Comparison of ENCODE assay signal across 9 cellular contexts in genomic region chr11:64233913-64234839, GRCh38. TPM values are rescaled to one million over a fixed set of nuclear protein-coding genes. Genes with fewer than 3 reads are reported as not detected.
DNase-seq lines count a peak whose midpoint lies in the region; ATAC-seq, FAIRE-seq and TF ChIP-seq lines count a peak whose summit lies in the region.
"Had no signal": no experiment of that assay in that cellular context is flagged by ENCODE, and none has a peak within 500 bp of the region (broad histone marks: within the 10 kb centered on the region; RNA-seq: fewer than 3 reads in every experiment).

A gene with protein sequence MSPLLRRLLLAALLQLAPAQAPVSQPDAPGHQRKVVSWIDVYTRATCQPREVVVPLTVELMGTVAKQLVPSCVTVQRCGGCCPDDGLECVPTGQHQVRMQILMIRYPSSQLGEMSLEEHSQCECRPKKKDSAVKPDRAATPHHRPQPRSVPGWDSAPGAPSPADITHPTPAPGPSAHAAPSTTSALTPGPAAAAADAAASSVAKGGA (plus strand): TSS chr11:64234584. CDS start chr11:64234834, 250 bp downstream.

- DNase-seq in EL, result peak; percentile 70
- peak; percentile 69 for DNase-seq in PC-3
- peak; percentile 91 for DNase-seq in activated effector memory CD4-positive, alpha-beta T cell treated with anti-CD3 and anti-CD28 coated beads, Interleukin-2, amount 50 U/mL, for 16 hours
- peak; percentile 57 to 82 for DNase-seq in foreskin fibroblast
- DNase-seq in nephron progenitor cell, result peak; percentile 74
- DNase-seq in transverse colon, result peak; percentile 86
- DNase-seq in RCC 7860 (ENCODE audit: low spot score), result no peak

- CTCF ChIA-PET in PC-3 (lab: Charles Lee), result no interaction called here

- H3K36me3 Mint-ChIP-seq in nephron progenitor cell (ENCODE audit: low read depth), result peaks cover 8% of the 10 kb centered on the region

- no peak for FAIRE-seq in RCC 7860 (lab: Jason Lieb, UNC)
- FAIRE-seq: colon had no signal

- 9% methylated on average over 21 of the region's 107 CpGs; no CpG with 5 or more reads in 1 of the 2 donors for WGBS in transverse colon (ENCODE audit: low coverage in 1 of 2), 2 donors

- BruUV-seq in PC-3 (replicated peaks; lab: Mats Ljungman, UMichigan), result TSS peak; percentile 39

- no peaks in the 10 kb centered on the region; the same call in 1 of the 2 replicates for H3K36me3 ChIP-seq in PC-3 (ENCODE audit: low read depth, low read length)
- H3K36me3 ChIP-seq in transverse colon, result no peaks in the 10 kb centered on the region

- intact Hi-C loops in PC-3 (cut with micrococcal nuclease), result loop anchor here (5.0 kb wide), 1 partner anchor 47 kb away; the partner anchor contains the start of gene STIP1
- intact Hi-C loops in transverse colon (cut with DNase I; ENCODE audit: low total_unique reads), result no loop called here

- H3K4me3 ChIP-seq in PC-3 (ENCODE audit: low read length) (peak within 1 kb of the TSS; percentile 82), foreskin fibroblast (ENCODE audit: low read depth in 1 of 2, low read length in 2 of 2) (peak within 1 kb of the TSS; percentile 68 to 84), transverse colon (peak within 1 kb of the TSS; percentile 59 to 77 (median 70))

- H3K9me2 ChIP-seq in PC-3 (replicated peaks; ENCODE audit: low read length), result no peaks in the 10 kb centered on the region

- peaks cover 11% of the 10 kb centered on the region; the same call in 1 of the 2 replicates for H3K79me2 ChIP-seq in PC-3 (ENCODE audit: low read length)

- TF ChIP-seq POLR2A in transverse colon (IDR thresholded peaks at IDR 0.05), result peak; percentile 32

- H2AFZ ChIP-seq in PC-3 (ENCODE audit: low read length), result peak within 1 kb of the TSS; percentile 69

- H3K9me3 ChIP-seq in PC-3 (ENCODE audit: low read length) (no peaks in the 10 kb centered on the region), transverse colon (no peaks in the 10 kb centered on the region)

- TF ChIP-seq CTCF in PC-3 (conservative IDR thresholded peaks at IDR 0.05; ENCODE audit: low read depth, low read length), result no peak
- no peak for TF ChIP-seq CTCF in foreskin fibroblast (IDR thresholded peaks at IDR 0.05; ENCODE audit: low read depth, low read length)
- TF ChIP-seq CTCF in nephron progenitor cell (IDR thresholded peaks at IDR 0.05), result no peak
- TF ChIP-seq CTCF in transverse colon (IDR thresholded peaks at IDR 0.05), result no peak

- TF ChIP-seq EP300 in transverse colon (IDR thresholded peaks at IDR 0.05; ENCODE audit: low read depth), result no peak

- peaks cover 35% of the 10 kb centered on the region for H3K4me1 Mint-ChIP-seq in nephron progenitor cell

- H3K27me3 ChIP-seq in PC-3 (ENCODE audit: low read length), result no peaks in the 10 kb centered on the region
- H3K27me3 ChIP-seq in transverse colon, result no peaks in the 10 kb centered on the region

- peak within 1 kb of the TSS; percentile 26; the same call in 1 of the 2 replicates for H3K9ac ChIP-seq in PC-3 (ENCODE audit: low read length)

- in situ Hi-C loops in transverse colon (cut with MboI; ENCODE audit: low pct_ligation_motif_present in 1 of 4, low pct_unique_long_range_greater_than_20kb in 1 of 4, low sequenced_read_pairs in 3 of 4), result no loop called here

- no peaks in the 10 kb centered on the region for H4K20me1 ChIP-seq in PC-3 (ENCODE audit: low read length)

- peaks cover 15% of the 10 kb centered on the region for H3K27me3 Mint-ChIP-seq in nephron progenitor cell (ENCODE audit: low read depth, poor library complexity)

- peaks cover 5% of the 10 kb centered on the region for H3F3A ChIP-seq in PC-3 (ENCODE audit: low read length, unreplicated experiment)

- H3K27ac ChIP-seq in PC-3 (ENCODE audit: low read length) (no peak within 1 kb of the TSS), transverse colon (peak within 1 kb of the TSS; percentile 81 to 95 (median 87))

- H3K4me1 ChIP-seq in PC-3 (ENCODE audit: insufficient read depth, low read length), result peaks cover 47% of the 10 kb centered on the region
- peaks cover 15 to 78% (median 59%) of the 10 kb centered on the region in 4 donors for H3K4me1 ChIP-seq in transverse colon

- ATAC-seq in HG02678 (IDR thresholded peaks at IDR 0.05; ENCODE audit: unreplicated experiment) (peak; percentile 45), PC-3 (peak; percentile 42)

- peak within 1 kb of the TSS; percentile 94 for H3K4me2 ChIP-seq in PC-3 (ENCODE audit: low read length)

- no peak within 1 kb of the TSS for H3K27ac Mint-ChIP-seq in nephron progenitor cell

- POLR2A ChIA-PET in PC-3 (lab: Charles Lee; ENCODE audit: unreplicated experiment), result no interaction called here

- H3K9me3 Mint-ChIP-seq in nephron progenitor cell, result no peaks in the 10 kb centered on the region

- peak within 1 kb of the TSS; percentile 86 for H3K4me3 Mint-ChIP-seq in nephron progenitor cell

RNA-seq across cellular contexts. Expression of the gene that starts here (rescaled TPM):
- 27.9 and 39.4 TPM in 2 replicates for total RNA-seq in PC-3 (2014; rRNA removed)
- total RNA-seq in transverse colon, result 10 to 100 TPM; 34.0 to 84.9 (median 36.8) TPM
